Comparison of ENCODE assay signal across 8 cellular contexts in the genomic region with DNA sequence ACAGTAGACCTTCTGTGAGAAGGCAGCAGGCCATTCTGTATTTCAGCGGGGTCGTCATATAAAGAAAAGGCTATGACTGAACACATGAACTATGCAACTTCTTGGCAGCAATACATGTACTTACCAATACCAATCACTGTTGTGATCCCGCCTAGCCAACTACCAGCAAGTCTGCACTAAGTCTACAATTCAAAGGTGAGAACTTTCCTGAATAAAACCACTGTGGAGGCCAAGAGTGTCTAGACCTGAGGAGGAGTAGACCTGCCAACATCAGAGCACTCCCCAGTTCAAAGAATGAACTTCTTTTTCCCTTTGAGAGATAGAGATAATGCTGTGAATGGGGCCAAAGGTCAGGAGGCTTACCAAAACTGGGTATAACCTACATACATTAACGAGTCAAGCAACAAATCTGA.
DNase-seq lines count a peak whose midpoint lies in the region; ATAC-seq, FAIRE-seq and TF ChIP-seq lines count a peak whose summit lies in the region.
"Had no signal": no experiment of that assay in that cellular context is flagged by ENCODE, and none has a peak within 500 bp of the region (broad histone marks: within the 10 kb centered on the region; RNA-seq: fewer than 3 reads in every experiment).

No MANE protein-coding gene starts in this region.

- no peak for TF ChIP-seq POLR2A in body of pancreas (IDR thresholded peaks at IDR 0.05)

- no peak overlapping the region for H3K4me2 ChIP-seq in hepatocyte

- H3K36me3 ChIP-seq in body of pancreas (replicated peaks in 1 of 2; ENCODE audit: insufficient read depth in 1 of 2, low read depth in 2 of 2) = no peaks in the 10 kb centered on the region
- H3K36me3 ChIP-seq in hepatocyte (replicated peaks; ENCODE audit: insufficient read depth, low read depth) = no peaks in the 10 kb centered on the region
- H3K36me3 ChIP-seq in stomach smooth muscle (ENCODE audit: control insufficient read depth in 2 of 2, insufficient read depth in 2 of 2, low read length in 2 of 2) = no peaks in the 10 kb centered on the region

- DNase-seq in HTR-8/SVneo (ENCODE audit: insufficient read length, low spot score) = peak; percentile 36
- DNase-seq in body of pancreas = peak in 3 of 4 donors; percentile 30 to 47 (median 36)
- peak; percentile 16 for DNase-seq in hepatocyte (ENCODE audit: low spot score)
- no peak for DNase-seq in mesenteric fat pad (ENCODE audit: low spot score)
- DNase-seq: NCI-H774 had no signal

- peaks cover 31% of the 10 kb centered on the region for H4K20me1 ChIP-seq in hepatocyte (ENCODE audit: insufficient read depth, poor library complexity, severe bottlenecking)

- TF ChIP-seq CTCF in body of pancreas (IDR thresholded peaks at IDR 0.05) = no peak
- TF ChIP-seq CTCF in hepatocyte (IDR thresholded peaks at IDR 0.05; ENCODE audit: poor library complexity) = no peak

- H3K79me2 ChIP-seq in hepatocyte = peaks cover 92% of the 10 kb centered on the region

- no peaks in the 10 kb centered on the region for H3K9me2 ChIP-seq in hepatocyte (replicated peaks; ENCODE audit: insufficient read depth)

- H3K4me3 ChIP-seq in body of pancreas (no peak overlapping the region), hepatocyte (no peak overlapping the region), stomach smooth muscle (ENCODE audit: low read length in 2 of 2) (no peak overlapping the region)

- peak overlapping the region in 3 of 4 donors; percentile 1 to 52 (median 42) for H3K27ac ChIP-seq in body of pancreas
- peak overlapping the region; percentile 1 for H3K27ac ChIP-seq in hepatocyte
- H3K27ac ChIP-seq in stomach smooth muscle (ENCODE audit: low read length) = peak overlapping the region; percentile 46

- peak; percentile 46 for FAIRE-seq in HTR-8/SVneo (lab: Jason Lieb, UNC)

- H2AFZ ChIP-seq in hepatocyte = no peak overlapping the region

- WGBS in body of pancreas, 2 donors = 41 to 55% methylated on average over 4 of the region's 4 CpGs
- WGBS in hepatocyte (ENCODE audit: low lambda C conversion rate, missing lambda C conversion rate) = 72% methylated on average over 4 of the region's 4 CpGs

- ATAC-seq in body of pancreas = peak; percentile 84
- ATAC-seq in GM19328 (IDR thresholded peaks at IDR 0.05; ENCODE audit: unreplicated experiment) = no peak
- ATAC-seq in HG03159 (IDR thresholded peaks at IDR 0.05; ENCODE audit: unreplicated experiment) = no peak

- no peaks in the 10 kb centered on the region for H3K27me3 ChIP-seq in body of pancreas
- H3K27me3 ChIP-seq in hepatocyte = no peaks in the 10 kb centered on the region
- H3K27me3 ChIP-seq in stomach smooth muscle (ENCODE audit: control insufficient read depth in 1 of 2, insufficient read depth in 2 of 2, low read length in 2 of 2) = no peaks in the 10 kb centered on the region

- H3K9ac ChIP-seq in stomach smooth muscle (ENCODE audit: low read length in 2 of 2) = no peak overlapping the region

- H3K4me1 ChIP-seq in body of pancreas (peaks cover 46% of the 10 kb centered on the region), hepatocyte (ENCODE audit: insufficient read depth) (peaks cover 42% of the 10 kb centered on the region), stomach smooth muscle (ENCODE audit: control insufficient read depth, insufficient read depth, low read length) (peaks cover 17% of the 10 kb centered on the region)

- no peaks in the 10 kb centered on the region for H3K9me3 ChIP-seq in body of pancreas
- no peaks in the 10 kb centered on the region for H3K9me3 ChIP-seq in hepatocyte (ENCODE audit: low read depth)
- H3K9me3 ChIP-seq in stomach smooth muscle (ENCODE audit: control insufficient read depth in 2 of 2, low read length in 2 of 2) = no peaks in the 10 kb centered on the region

- intact Hi-C loops in body of pancreas (cut with DNase I) = no loop called here
